In the genomic region with DNA sequence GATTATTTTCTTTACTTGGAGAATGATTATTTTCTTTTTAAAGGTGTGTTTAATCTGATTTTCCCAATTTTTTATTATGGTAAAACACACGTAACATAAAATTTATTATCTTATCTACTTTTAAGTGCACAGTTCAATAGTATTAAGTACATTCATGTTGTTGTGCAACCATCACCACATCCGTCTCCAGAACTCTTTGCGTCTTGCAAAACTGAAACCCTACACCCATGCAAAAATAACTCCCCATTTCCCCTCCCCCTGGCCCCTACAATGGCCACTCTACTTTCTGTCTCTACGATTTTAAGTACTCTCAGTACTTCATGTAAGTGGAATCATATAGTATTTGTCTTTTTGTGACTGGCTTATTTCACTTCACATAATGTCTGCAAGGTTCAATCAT, we compare ENCODE assay signal across 17 cellular contexts.
DNase-seq lines count a peak whose midpoint lies in the region; ATAC-seq and TF ChIP-seq lines count a peak whose summit lies in the region.
"Had no signal": no experiment of that assay in that cellular context is flagged by ENCODE, and none has a peak within 500 bp of the region (broad histone marks: within the 10 kb centered on the region; RNA-seq: fewer than 3 reads in every experiment).

No MANE protein-coding gene starts in this region.

- ATAC-seq in GM21786 (IDR thresholded peaks at IDR 0.05; ENCODE audit: unreplicated experiment) (peak; percentile 75), left lung (peak; percentile 73), T-cell (replicated peaks in 1 of 4) (no peak)
- ATAC-seq: mucosa of descending colon had no signal

- peaks cover 1 to 4% of the 10 kb centered on the region in 2 donors for H3K27me3 Mint-ChIP-seq in T-cell
- H3K27me3 Mint-ChIP-seq: dendritic cell treated with granulocyte-macrophage colony-stimulating factor and Interleukin-4, amounts not matched to agents 40 ng/mL and 50 ng/mL, for 4 days had no signal

- in situ Hi-C loops in KBM-7 (cut with MboI; ENCODE audit: low pct_unique_long_range_greater_than_20kb, low sequenced_read_pairs): no loop called here

- H3K4me3 ChIP-seq in left lung: no peak overlapping the region
- H3K4me3 ChIP-seq: ascending aorta, GM23248, hepatocyte, mucosa of descending colon had no signal

- H3K4me1 ChIP-seq in left lung: no peaks in the 10 kb centered on the region
- H3K4me1 ChIP-seq: ascending aorta had no signal

- peaks cover 0 to 16% of the 10 kb centered on the region in 2 donors for H3K9me3 ChIP-seq in left lung
- H3K9me3 ChIP-seq: mucosa of descending colon had no signal

- CTCF ChIA-PET in T-cell (lab: Charles Lee): no interaction called here

- H3K4me3 Mint-ChIP-seq in T-cell: no peak overlapping the region
- H3K4me3 Mint-ChIP-seq: B cell; dendritic cell treated with granulocyte-macrophage colony-stimulating factor and Interleukin-4, amounts not matched to agents 40 ng/mL and 50 ng/mL, for 4 days had no signal

- DNase-seq in KBM-7 (peak; percentile 78), RPMI8226 (peak; percentile 40), left lung (no peak), inferior parietal cortex (ENCODE audit: extremely low spot score) (no peak), T-cell (no peak)
- DNase-seq in activated CD4-positive, alpha-beta T cell treated with anti-CD3 and anti-CD28 coated beads for 4 hours: no peak
- DNase-seq: activated gamma-delta T cell treated with Interleukin-2 at 50 U/mL for 16 hours; erythroblast; GM23248; mucosa of descending colon; small intestine; stimulated activated naive CD4-positive, alpha-beta T cell treated with Interleukin-2 at 50 U/mL for 16 hours had no signal

- H3K27ac ChIP-seq in left lung: no peak overlapping the region
- H3K27ac ChIP-seq: ascending aorta, GM23248, hepatocyte had no signal

- intact Hi-C loops in left lung (cut with DNase I): no loop called here

- H3K27ac Mint-ChIP-seq in T-cell: no peak overlapping the region
- H3K27ac Mint-ChIP-seq: B cell; dendritic cell treated with granulocyte-macrophage colony-stimulating factor and Interleukin-4, amounts not matched to agents 40 ng/mL and 50 ng/mL, for 4 days had no signal

- H3K36me3 Mint-ChIP-seq in T-cell: no peaks in the 10 kb centered on the region

- no peak for TF ChIP-seq CTCF in left lung (IDR thresholded peaks at IDR 0.05)

- POLR2A ChIA-PET in T-cell (lab: Charles Lee): no interaction called here

- no peaks in the 10 kb centered on the region for H3K36me3 ChIP-seq in left lung
- H3K36me3 ChIP-seq: ascending aorta had no signal

- H3K4me1 Mint-ChIP-seq in T-cell: no peaks in the 10 kb centered on the region

- H3K27me3 ChIP-seq in left lung: no peaks in the 10 kb centered on the region
- H3K27me3 ChIP-seq: ascending aorta, hepatocyte had no signal

- H3K9me3 Mint-ChIP-seq in T-cell: peaks cover 7 to 19% (median 8%) of the 10 kb centered on the region in 3 donors

Comparison
In these comparisons a context has a peak if more than half of its experiments do, and no peak if none do; other contexts are left out.
1. ATAC-seq: peak in GM21786 (single experiment) and left lung (single experiment); none in T-cell (0 of 4).
2. DNase-seq: peak in KBM-7 (single experiment) and RPMI8226 (single experiment); none in left lung (0 of 2), activated CD4-positive, alpha-beta T cell treated with anti-CD3 and anti-CD28 coated beads for 4 hours (0 of 2), inferior parietal cortex (single experiment) and T-cell (0 of 34).